ENCODE assay signal across 12 cellular contexts in genomic region chr1:99672500-99673213, GRCh38. TPM values are rescaled to one million over a fixed set of nuclear protein-coding genes. Genes with fewer than 3 reads are reported as not detected.
A peak's percentile ranks its signal among the peaks of the same experiment; 100 is the strongest.
DNase-seq lines count a peak whose midpoint lies in the region; ATAC-seq and TF ChIP-seq lines count a peak whose summit lies in the region.
"Had no signal": no experiment of that assay in that cellular context is flagged by ENCODE, and none has a peak within 500 bp of the region (broad histone marks: within the 10 kb centered on the region; RNA-seq: fewer than 3 reads in every experiment).

No MANE protein-coding gene starts in this region.

- CTCF ChIA-PET in HEK293 (lab: Yijun Ruan, JAX), result interaction anchor here (0.7 to 2.1 kb wide), 3 partner anchors 10 to 17 kb away, joined by 3 to 6 read pairs (median 5); no protein-coding TSS in a partner anchor
- CTCF ChIA-PET in activated CD4-positive, alpha-beta T cell treated with anti-CD3 and anti-CD28 coated beads for 36 hours (lab: Charles Lee), result interaction anchor here (0.6 to 0.9 kb wide), 2 partner anchors 19 to 543 kb away, joined by 3 read pairs; no protein-coding TSS in a partner anchor

- H3K27me3 Mint-ChIP-seq in activated CD4-positive, alpha-beta T cell treated with anti-CD3 and anti-CD28 coated beads for 36 hours, result peaks cover 19% of the 10 kb centered on the region

- POLR2A ChIA-PET in HEK293 (lab: Yijun Ruan, JAX), result no interaction called here
- POLR2A ChIA-PET in activated CD4-positive, alpha-beta T cell treated with anti-CD3 and anti-CD28 coated beads for 36 hours (lab: Charles Lee), result no interaction called here

- H3K4me1 ChIP-seq in HEK293 (ENCODE audit: control insufficient read depth, insufficient read depth, low read length), result peaks cover 8% of the 10 kb centered on the region; the same call in 1 of the 2 replicates

- no peaks in the 10 kb centered on the region for H3K36me3 Mint-ChIP-seq in activated CD4-positive, alpha-beta T cell treated with anti-CD3 and anti-CD28 coated beads for 36 hours (ENCODE audit: low read depth)

- no peaks in the 10 kb centered on the region for H3K36me3 ChIP-seq in HEK293 (ENCODE audit: control insufficient read depth in 2 of 2, insufficient read depth in 1 of 2, low read length in 2 of 2)
- H3K36me3 ChIP-seq: tibial artery had no signal

- H3K27ac ChIP-seq in HEK293 (ENCODE audit: extremely low read depth, low read depth, low read length), result no peak overlapping the region
- H3K27ac ChIP-seq: tibial artery had no signal

- no peaks in the 10 kb centered on the region for H3K4me1 Mint-ChIP-seq in activated CD4-positive, alpha-beta T cell treated with anti-CD3 and anti-CD28 coated beads for 36 hours

- no peak overlapping the region for H3K4me3 ChIP-seq in HEK293 (ENCODE audit: low read depth, low read length)
- H3K4me3 ChIP-seq: tibial artery had no signal

- no peaks in the 10 kb centered on the region for H3K9me3 ChIP-seq in HEK293 (ENCODE audit: control insufficient read depth, insufficient read depth, low read depth, low read length)
- H3K9me3 ChIP-seq: tibial artery had no signal

- peak; percentile 29 for DNase-seq in cerebellar cortex (ENCODE audit: low spot score)
- peak; percentile 47 for DNase-seq in left ventricle myocardium superior
- no peak for DNase-seq in sciatic nerve (ENCODE audit: low spot score)
- no peak for DNase-seq in NCI-H2029 treated with DMSO at 0.1 percent for 48 hours (lab: John Stamatoyannopoulos, UW)
- DNase-seq in effector CD8-positive, alpha-beta T cell (lab: John Stamatoyannopoulos, UW), result no peak
- DNase-seq in activated CD4-positive, alpha-beta T cell treated with anti-CD3 and anti-CD28 coated beads for 36 hours, result no peak
- DNase-seq: activated CD4-positive, alpha-beta T cell treated with anti-CD3 and anti-CD28 coated beads, Interleukin-2, amount 50 U/mL, for 4 hours; anterior cingulate cortex; NK-92 treated with Interleukin-12 subunit alpha and Interleukin-12 subunit beta, amount 100 ng/mL, for 24 hours; tibial artery had no signal

- ATAC-seq in left ventricle myocardium superior (peak; percentile 84), sciatic nerve (peak; percentile 73), GM18502 (IDR thresholded peaks at IDR 0.05; ENCODE audit: poor library complexity, unreplicated experiment) (no peak)
- ATAC-seq in activated CD4-positive, alpha-beta T cell treated with anti-CD3 and anti-CD28 coated beads for 36 hours, result no peak

- no peak overlapping the region for H3K27ac Mint-ChIP-seq in activated CD4-positive, alpha-beta T cell treated with anti-CD3 and anti-CD28 coated beads for 36 hours

- no peaks in the 10 kb centered on the region for H3K9me3 Mint-ChIP-seq in activated CD4-positive, alpha-beta T cell treated with anti-CD3 and anti-CD28 coated beads for 36 hours (ENCODE audit: low read depth)

- intact Hi-C loops in left ventricle myocardium superior (cut with micrococcal nuclease), result no loop called here
- intact Hi-C loops in sciatic nerve (cut with DNase I), result no loop called here
- intact Hi-C loops in activated CD4-positive, alpha-beta T cell treated with anti-CD3 and anti-CD28 coated beads for 36 hours (cut with DNase I, micrococcal nuclease), result no loop called here

- TF ChIP-seq CTCF in HEK293 (tag by site-specific recombination; IDR thresholded peaks at IDR 0.05), result no peak

- H3K4me3 Mint-ChIP-seq in activated CD4-positive, alpha-beta T cell treated with anti-CD3 and anti-CD28 coated beads for 36 hours, result no peak overlapping the region

TF ChIP-seq in HEK293, 187 proteins besides CTCF, POLR2A, EP300 and RAD21:
- TF ChIP-seq ZNF548 (tag by site-specific recombination; IDR thresholded peaks at IDR 0.05), result no peak
- TF ChIP-seq ZNF701 (tag by site-specific recombination; IDR thresholded peaks at IDR 0.05), result no peak
- no peak for TF ChIP-seq ZSCAN16 (tag by site-specific recombination; IDR thresholded peaks at IDR 0.05)
- TF ChIP-seq ZNF530 (tag by site-specific recombination; IDR thresholded peaks at IDR 0.05; ENCODE audit: low read depth), result no peak
- TF ChIP-seq ZNF561 (tag by site-specific recombination; IDR thresholded peaks at IDR 0.05; ENCODE audit: borderline replicate concordance), result no peak
- no peak for TF ChIP-seq ZNF626 (tag by site-specific recombination; IDR thresholded peaks at IDR 0.05)
- TF ChIP-seq GLIS1 (tag by site-specific recombination; IDR thresholded peaks at IDR 0.05), result peak; percentile 35

RNA-seq across cellular contexts. Expression of gene PALMD, which starts 26.7 kb away (rescaled TPM):
- total RNA-seq in left ventricle myocardium superior (115 TPM), sciatic nerve (119 TPM)
- not detected for total RNA-seq in activated CD4-positive, alpha-beta T cell treated with anti-CD3 and anti-CD28 coated beads for 36 hours

Comparison
In these comparisons a context has a peak if more than half of its experiments do, and no peak if none do; other contexts are left out.
1. DNase-seq: peak in cerebellar cortex (single experiment) and left ventricle myocardium superior (single experiment); none in sciatic nerve (single experiment), NCI-H2029 treated with DMSO at 0.1 percent for 48 hours (single experiment), effector CD8-positive, alpha-beta T cell (single experiment) and activated CD4-positive, alpha-beta T cell treated with anti-CD3 and anti-CD28 coated beads for 36 hours (single experiment).
2. ATAC-seq: peak in left ventricle myocardium superior (single experiment) and sciatic nerve (single experiment); none in GM18502 (single experiment) and activated CD4-positive, alpha-beta T cell treated with anti-CD3 and anti-CD28 coated beads for 36 hours (single experiment).
3. RNA of gene PALMD, which starts 26.7 kb away (total RNA-seq): 119 TPM in sciatic nerve (single experiment) and 115 TPM in left ventricle myocardium superior (single experiment); not detected in activated CD4-positive, alpha-beta T cell treated with anti-CD3 and anti-CD28 coated beads for 36 hours; every median in the first group is over 100 times any median in the second.